ENCODE assay signal across 10 cellular contexts in genomic region chr22:18032455-18033101, GRCh38. TPM values are rescaled to one million over a fixed set of nuclear protein-coding genes. Genes with fewer than 3 reads are reported as not detected.
DNase-seq lines count a peak whose midpoint lies in the region; ATAC-seq and TF ChIP-seq lines count a peak whose summit lies in the region.
"Had no signal": no experiment of that assay in that cellular context is flagged by ENCODE, and none has a peak within 500 bp of the region (broad histone marks: within the 10 kb centered on the region; RNA-seq: fewer than 3 reads in every experiment).

No MANE protein-coding gene starts in this region.

- peak overlapping the region; percentile 42 for H3K27ac Mint-ChIP-seq in osteocyte (ENCODE audit: unreplicated experiment)
- no peak overlapping the region for H3K27ac Mint-ChIP-seq in activated T-cell treated with anti-CD3 and anti-CD28 coated beads, Interleukin-2, amount 50 U/mL, for 72 hours

- POLR2A ChIA-PET in PC-9 (lab: Charles Lee; ENCODE audit: unreplicated experiment) = no interaction called here

- no peak for TF ChIP-seq EP300 in ovary (IDR thresholded peaks at IDR 0.05)

- no peak for TF ChIP-seq CTCF in PC-9 (conservative IDR thresholded peaks at IDR 0.05)
- no peak for TF ChIP-seq CTCF in osteocyte (IDR thresholded peaks at IDR 0.05)
- TF ChIP-seq CTCF in ovary (IDR thresholded peaks at IDR 0.05) = no peak

- H3K36me3 ChIP-seq in PC-9 (ENCODE audit: low read depth) = no peaks in the 10 kb centered on the region
- H3K36me3 ChIP-seq in ovary = no peaks in the 10 kb centered on the region
- H3K36me3 ChIP-seq: lower lobe of right lung had no signal

- H3K9me3 ChIP-seq in PC-9 (ENCODE audit: insufficient read depth, low read depth) (no peaks in the 10 kb centered on the region), ovary (no peaks in the 10 kb centered on the region)
- H3K9me3 ChIP-seq: lower lobe of right lung had no signal

- no peaks in the 10 kb centered on the region for H3K79me2 ChIP-seq in PC-9 (ENCODE audit: low read depth)

- H4K20me1 ChIP-seq in PC-9 (ENCODE audit: insufficient read depth) = no peaks in the 10 kb centered on the region

- H3K4me2 ChIP-seq in PC-9 = peak overlapping the region; percentile 69

- no peaks in the 10 kb centered on the region for H3K36me3 Mint-ChIP-seq in osteocyte (ENCODE audit: unreplicated experiment)
- no peaks in the 10 kb centered on the region for H3K36me3 Mint-ChIP-seq in activated T-cell treated with anti-CD3 and anti-CD28 coated beads, Interleukin-2, amount 50 U/mL, for 72 hours (ENCODE audit: insufficient read depth in 2 of 2)

- peak overlapping the region; percentile 24; the same call in 1 of the 2 replicates for H3K4me3 ChIP-seq in PC-9
- H3K4me3 ChIP-seq in ovary = no peak overlapping the region
- H3K4me3 ChIP-seq: lower lobe of right lung had no signal

- peaks cover 29% of the 10 kb centered on the region for H3F3A ChIP-seq in PC-9 (ENCODE audit: insufficient read depth, low read depth)

- no peak for TF ChIP-seq POLR2A in ovary (IDR thresholded peaks at IDR 0.05)

- H2AFZ ChIP-seq in PC-9 = no peak overlapping the region

- 42 to 58% (median 47%) methylated on average over 6 of the region's 6 CpGs for WGBS in ovary, 3 donors

- intact Hi-C loops in PC-9 (cut with micrococcal nuclease; ENCODE audit: unreplicated experiment) (loop anchor here (2.0 kb wide), 1 partner anchor 32 kb away; no protein-coding TSS in a partner anchor), ovary (cut with DNase I) (no loop called here)

- no TSS peak for BruUV-seq in PC-9 (replicated peaks; lab: Mats Ljungman, UMichigan)

- CTCF ChIA-PET in PC-9 (lab: Charles Lee) = no interaction called here

- DNase-seq in EH (ENCODE audit: low read depth) (peak; percentile 78), PC-9 (peak; percentile 64 to 83), osteocyte (ENCODE audit: extremely low spot score, unreplicated experiment) (no peak), ovary (no peak)
- no peak for DNase-seq in activated T-cell treated with anti-CD3 and anti-CD28 coated beads, Interleukin-2, amount 50 U/mL, for 72 hours
- DNase-seq: lower lobe of right lung, RPMI8226 had no signal

- H3K4me1 Mint-ChIP-seq in osteocyte (ENCODE audit: unreplicated experiment) = peaks cover 24% of the 10 kb centered on the region
- no peaks in the 10 kb centered on the region for H3K4me1 Mint-ChIP-seq in activated T-cell treated with anti-CD3 and anti-CD28 coated beads, Interleukin-2, amount 50 U/mL, for 72 hours (ENCODE audit: low read depth)

- H3K27ac ChIP-seq in PC-9 (peak overlapping the region; percentile 91), ovary (no peak overlapping the region)
- H3K27ac ChIP-seq: lower lobe of right lung had no signal

- H3K27me3 Mint-ChIP-seq in osteocyte (ENCODE audit: unreplicated experiment) = peaks cover 4% of the 10 kb centered on the region
- H3K27me3 Mint-ChIP-seq in activated T-cell treated with anti-CD3 and anti-CD28 coated beads, Interleukin-2, amount 50 U/mL, for 72 hours (ENCODE audit: low read depth) = peaks cover 11% of the 10 kb centered on the region

- H3K4me1 ChIP-seq in PC-9 (replicated peaks; ENCODE audit: insufficient read depth) (peaks cover 48% of the 10 kb centered on the region), ovary (ENCODE audit: insufficient read depth) (peaks cover 6% of the 10 kb centered on the region)
- H3K4me1 ChIP-seq: lower lobe of right lung had no signal

- peak; percentile 82 for ATAC-seq in esophagus mucosa
- ATAC-seq in activated T-cell treated with anti-CD3 and anti-CD28 coated beads, Interleukin-2, amount 50 U/mL, for 72 hours (replicated peaks in 1 of 2) = no peak
- no peak for ATAC-seq in HG02763 (IDR thresholded peaks at IDR 0.05; ENCODE audit: unreplicated experiment)
- ATAC-seq in GM21515 (IDR thresholded peaks at IDR 0.05; ENCODE audit: unreplicated experiment) = no peak

- H3K27me3 ChIP-seq in PC-9 (ENCODE audit: insufficient read depth, low read depth) (no peaks in the 10 kb centered on the region), ovary (no peaks in the 10 kb centered on the region)

- H3K9me3 Mint-ChIP-seq in osteocyte (ENCODE audit: unreplicated experiment) = no peaks in the 10 kb centered on the region
- H3K9me3 Mint-ChIP-seq in activated T-cell treated with anti-CD3 and anti-CD28 coated beads, Interleukin-2, amount 50 U/mL, for 72 hours = no peaks in the 10 kb centered on the region

- no peak overlapping the region for H3K4me3 Mint-ChIP-seq in osteocyte (ENCODE audit: unreplicated experiment)
- no peak overlapping the region for H3K4me3 Mint-ChIP-seq in activated T-cell treated with anti-CD3 and anti-CD28 coated beads, Interleukin-2, amount 50 U/mL, for 72 hours

- H3K9me2 ChIP-seq in PC-9 (ENCODE audit: insufficient read depth) = no peaks in the 10 kb centered on the region

RNA-seq across cellular contexts. Expression of gene MICAL3, which starts 8.2 kb away (rescaled TPM):
- total RNA-seq in PC-9 (2021) (23.8 and 27.4 TPM in 2 replicates), esophagus mucosa (27.3 TPM), osteocyte (44.2 and 47.9 TPM in 2 replicates), ovary (100 to 1,000 TPM in 1 of 7 donors, 10 to 100 TPM in 6; 17.5 to 106 (median 81.6) TPM)
- total RNA-seq in activated T-cell treated with anti-CD3 and anti-CD28 coated beads, Interleukin-2, amount 50 U/mL, for 72 hours = 10 to 100 TPM; 17.9 to 26.0 TPM
- 10 to 100 TPM; 24.1 to 31.9 TPM for polyA plus RNA-seq in ovary

RNA-seq across cellular contexts. Expression of gene PEX26, which starts 45.2 kb away (rescaled TPM):
- total RNA-seq in PC-9 (2021) (30.0 and 36.2 TPM in 2 replicates), esophagus mucosa (28.8 TPM), osteocyte (43.3 and 43.5 TPM in 2 replicates), ovary (10 to 100 TPM; 13.0 to 33.4 (median 26.3) TPM)
- 10 to 100 TPM; 41.8 to 48.1 TPM for total RNA-seq in activated T-cell treated with anti-CD3 and anti-CD28 coated beads, Interleukin-2, amount 50 U/mL, for 72 hours
- 10 to 100 TPM; 14.9 to 21.5 TPM for polyA plus RNA-seq in ovary

Comparison
In these comparisons a context has a peak if more than half of its experiments do, and no peak if none do; other contexts are left out.
1. DNase-seq: peak in EH (single experiment) and PC-9 (2 of 2); none in osteocyte (single experiment), activated T-cell treated with anti-CD3 and anti-CD28 coated beads, Interleukin-2, amount 50 U/mL, for 72 hours (0 of 2) and ovary (0 of 5).